13 cellular contexts compared by ENCODE assay signal in the genomic region with DNA sequence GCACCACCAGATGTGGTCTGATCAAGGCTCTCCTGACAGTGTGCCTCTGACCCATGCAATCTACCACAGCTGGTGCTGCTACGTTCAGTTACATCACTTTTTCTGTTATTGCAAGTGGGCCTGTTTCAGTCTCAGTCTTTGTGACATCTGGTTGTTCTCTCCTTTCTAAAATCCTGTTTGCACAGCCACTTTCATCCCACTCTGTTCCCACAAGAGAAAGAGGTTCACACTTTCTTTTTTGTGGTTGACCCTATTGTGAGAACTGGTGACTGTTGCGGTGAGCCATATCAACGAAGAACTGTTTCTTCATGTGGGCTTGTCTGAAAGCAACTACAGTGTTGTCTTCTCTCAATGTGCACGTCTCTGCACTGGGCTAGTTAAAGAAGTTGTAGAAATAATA.
DNase-seq lines count a peak whose midpoint lies in the region; ATAC-seq and TF ChIP-seq lines count a peak whose summit lies in the region.
"Had no signal": no experiment of that assay in that cellular context is flagged by ENCODE, and none has a peak within 500 bp of the region (broad histone marks: within the 10 kb centered on the region; RNA-seq: fewer than 3 reads in every experiment).

No MANE protein-coding gene starts in this region.

- 77% methylated on average over 4 of the region's 4 CpGs for WGBS in right cardiac atrium

- H3F3A ChIP-seq in neural progenitor cell (ENCODE audit: low read depth), result no peaks in the 10 kb centered on the region

- no peaks in the 10 kb centered on the region for H3K36me3 Mint-ChIP-seq in activated T-cell treated with anti-CD3 and anti-CD28 coated beads, Interleukin-2, amount 50 U/mL, for 4 hours (ENCODE audit: insufficient read depth)
- H3K36me3 Mint-ChIP-seq in T-helper 2 cell treated with Interferon-gamma antibody and Interleukin-4, amounts not matched to agents 5 μg/mL and 100 μg/mL, for 36 hours (ENCODE audit: low read depth), result no peaks in the 10 kb centered on the region
- H3K36me3 Mint-ChIP-seq in neural progenitor cell, result no peaks in the 10 kb centered on the region
- H3K36me3 Mint-ChIP-seq: stimulated activated effector memory CD8-positive, alpha-beta T cell treated with anti-CD3 and anti-CD28 coated beads, Interleukin-12 subunit alpha, Interleukin-12 subunit beta, amount 100 ng/mL, for 72 hours had no signal

- no peaks in the 10 kb centered on the region for H3K27me3 Mint-ChIP-seq in activated T-cell treated with anti-CD3 and anti-CD28 coated beads, Interleukin-2, amount 50 U/mL, for 4 hours (ENCODE audit: low read depth)
- peaks cover 1% of the 10 kb centered on the region for H3K27me3 Mint-ChIP-seq in T-helper 2 cell treated with Interferon-gamma antibody and Interleukin-4, amounts not matched to agents 5 μg/mL and 100 μg/mL, for 36 hours (ENCODE audit: low read depth)
- no peaks in the 10 kb centered on the region for H3K27me3 Mint-ChIP-seq in neural progenitor cell (ENCODE audit: insufficient read depth, low read depth)
- H3K27me3 Mint-ChIP-seq: activated B cell treated with CpG ODN at 0.5 μM for 24 hours; central memory CD8-positive, alpha-beta T cell had no signal

- H3K9me3 Mint-ChIP-seq in activated T-cell treated with anti-CD3 and anti-CD28 coated beads, Interleukin-2, amount 50 U/mL, for 4 hours, result peaks cover 6% of the 10 kb centered on the region
- H3K9me3 Mint-ChIP-seq in T-helper 2 cell treated with Interferon-gamma antibody and Interleukin-4, amounts not matched to agents 5 μg/mL and 100 μg/mL, for 36 hours, result no peaks in the 10 kb centered on the region
- H3K9me3 Mint-ChIP-seq in neural progenitor cell, result no peaks in the 10 kb centered on the region
- H3K9me3 Mint-ChIP-seq: activated B cell treated with CpG ODN at 0.5 μM for 24 hours had no signal

- H3K4me3 Mint-ChIP-seq in activated T-cell treated with anti-CD3 and anti-CD28 coated beads, Interleukin-2, amount 50 U/mL, for 4 hours, result no peak overlapping the region
- H3K4me3 Mint-ChIP-seq in T-helper 2 cell treated with Interferon-gamma antibody and Interleukin-4, amounts not matched to agents 5 μg/mL and 100 μg/mL, for 36 hours, result no peak overlapping the region
- H3K4me3 Mint-ChIP-seq in neural progenitor cell, result no peak overlapping the region
- H3K4me3 Mint-ChIP-seq: activated B cell treated with CpG ODN at 0.5 μM for 24 hours; central memory CD8-positive, alpha-beta T cell; stimulated activated effector memory CD8-positive, alpha-beta T cell treated with anti-CD3 and anti-CD28 coated beads, Interleukin-12 subunit alpha, Interleukin-12 subunit beta, amount 100 ng/mL, for 72 hours had no signal

- no peak overlapping the region for H3K4me3 ChIP-seq in neural progenitor cell
- H3K4me3 ChIP-seq in right cardiac atrium (ENCODE audit: low read length), result no peak overlapping the region

- H3K9me3 ChIP-seq in neural progenitor cell (ENCODE audit: low read depth) (no peaks in the 10 kb centered on the region), right cardiac atrium (ENCODE audit: control insufficient read depth, low read length) (no peaks in the 10 kb centered on the region)

- no peaks in the 10 kb centered on the region for H3K4me1 ChIP-seq in neural progenitor cell
- no peaks in the 10 kb centered on the region for H3K4me1 ChIP-seq in right cardiac atrium (ENCODE audit: control insufficient read depth, insufficient read depth, low read length)

- no peak for TF ChIP-seq CTCF in neural progenitor cell (IDR thresholded peaks at IDR 0.05)

- H3K4me1 Mint-ChIP-seq in activated T-cell treated with anti-CD3 and anti-CD28 coated beads, Interleukin-2, amount 50 U/mL, for 4 hours (ENCODE audit: low read depth), result no peaks in the 10 kb centered on the region
- H3K4me1 Mint-ChIP-seq in T-helper 2 cell treated with Interferon-gamma antibody and Interleukin-4, amounts not matched to agents 5 μg/mL and 100 μg/mL, for 36 hours (ENCODE audit: low read depth), result peaks cover 4% of the 10 kb centered on the region
- no peaks in the 10 kb centered on the region for H3K4me1 Mint-ChIP-seq in neural progenitor cell
- H3K4me1 Mint-ChIP-seq: activated B cell treated with CpG ODN at 0.5 μM for 24 hours; central memory CD8-positive, alpha-beta T cell; stimulated activated effector memory CD8-positive, alpha-beta T cell treated with anti-CD3 and anti-CD28 coated beads, Interleukin-12 subunit alpha, Interleukin-12 subunit beta, amount 100 ng/mL, for 72 hours had no signal

- intact Hi-C loops in right cardiac atrium (cut with DNase I), result no loop called here

- H3K27ac ChIP-seq in neural progenitor cell (no peak overlapping the region), right cardiac atrium (ENCODE audit: low read length) (no peak overlapping the region)

- no peak overlapping the region for H3K9ac ChIP-seq in neural progenitor cell

- DNase-seq in activated T-cell treated with anti-CD3 and anti-CD28 coated beads, Interleukin-2, amount 50 U/mL, for 4 hours, result no peak
- DNase-seq in activated T-cell treated with anti-CD3 and anti-CD28 coated beads for 4 hours (no peak), neural progenitor cell (ENCODE audit: low spot score) (no peak), NCI-H1105 (lab: John Stamatoyannopoulos, UW) (no peak), right cardiac atrium (no peak)
- DNase-seq in T-helper 2 cell treated with Interferon-gamma antibody and Interleukin-4, amounts not matched to agents 5 μg/mL and 100 μg/mL, for 36 hours (ENCODE audit: low spot score), result peak; percentile 32
- DNase-seq: activated B cell treated with CpG ODN at 0.5 μM for 24 hours; activated effector memory CD4-positive, alpha-beta T cell treated with anti-CD3 and anti-CD28 coated beads, Interleukin-2, amount 50 U/mL, for 16 hours; kidney had no signal

- no peaks in the 10 kb centered on the region for H3K27me3 ChIP-seq in neural progenitor cell
- H3K27me3 ChIP-seq in right cardiac atrium (ENCODE audit: control insufficient read depth, insufficient read depth), result no peaks in the 10 kb centered on the region

- peak overlapping the region; percentile 27 for H2AFZ ChIP-seq in neural progenitor cell (replicated peaks)

- H4K20me1 ChIP-seq in neural progenitor cell (ENCODE audit: low read depth), result no peaks in the 10 kb centered on the region

- H3K79me2 ChIP-seq in neural progenitor cell (ENCODE audit: low read depth), result no peaks in the 10 kb centered on the region

- ATAC-seq in activated T-cell treated with anti-CD3 and anti-CD28 coated beads, Interleukin-2, amount 50 U/mL, for 4 hours, result peak; percentile 86 to 92
- peak; percentile 55 for ATAC-seq in HG03066 (IDR thresholded peaks at IDR 0.05; ENCODE audit: low read depth, unreplicated experiment)
- ATAC-seq in right cardiac atrium, result no peak
- no peak for ATAC-seq in HG02970 (IDR thresholded peaks at IDR 0.05; ENCODE audit: low FRiP score, unreplicated experiment)
- ATAC-seq: stimulated activated effector memory CD8-positive, alpha-beta T cell treated with anti-CD3 and anti-CD28 coated beads, Interleukin-12 subunit alpha, Interleukin-12 subunit beta, amount 100 ng/mL, for 72 hours had no signal

- no peak overlapping the region for H3K27ac Mint-ChIP-seq in T-helper 2 cell treated with Interferon-gamma antibody and Interleukin-4, amounts not matched to agents 5 μg/mL and 100 μg/mL, for 36 hours
- no peak overlapping the region for H3K27ac Mint-ChIP-seq in neural progenitor cell
- H3K27ac Mint-ChIP-seq: activated B cell treated with CpG ODN at 0.5 μM for 24 hours; stimulated activated effector memory CD8-positive, alpha-beta T cell treated with anti-CD3 and anti-CD28 coated beads, Interleukin-12 subunit alpha, Interleukin-12 subunit beta, amount 100 ng/mL, for 72 hours had no signal

- no peaks in the 10 kb centered on the region for H3K36me3 ChIP-seq in neural progenitor cell

- no peak overlapping the region for H3K4me2 ChIP-seq in neural progenitor cell

Comparison
In these comparisons a context has a peak if more than half of its experiments do, and no peak if none do; other contexts are left out.
1. ATAC-seq: peak in activated T-cell treated with anti-CD3 and anti-CD28 coated beads, Interleukin-2, amount 50 U/mL, for 4 hours (2 of 2) and HG03066 (single experiment); none in right cardiac atrium (0 of 2) and HG02970 (single experiment).